1 cellular context compared by ENCODE assay signal in the genomic region with DNA sequence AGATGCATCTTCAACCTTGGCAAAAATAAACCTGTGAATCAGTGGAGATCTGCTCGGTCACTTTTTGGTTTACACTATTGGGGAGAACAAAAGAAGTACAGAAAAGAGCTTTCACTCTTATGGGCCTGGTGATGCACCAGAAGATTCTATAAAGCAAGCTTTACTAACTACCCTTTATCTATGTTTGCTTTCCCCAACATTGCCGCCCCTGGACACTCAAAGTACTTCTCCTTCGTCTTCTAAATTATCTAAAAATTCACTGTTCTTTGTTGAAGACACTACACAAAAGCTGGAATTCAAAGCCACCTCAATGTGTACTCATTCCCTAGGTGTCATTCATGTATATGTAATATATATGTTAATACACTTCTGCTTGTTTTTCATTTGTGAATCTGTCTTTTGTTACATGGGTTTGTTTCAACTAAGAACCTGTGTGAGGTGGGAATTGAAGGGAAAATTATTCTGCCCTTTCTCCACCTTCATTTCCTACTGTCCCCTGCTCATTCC.
TF ChIP-seq lines count a peak whose summit lies in the region.

No MANE protein-coding gene starts in this region.

TF ChIP-seq in H1, 55 proteins besides CTCF, POLR2A, EP300 and RAD21:
- TF ChIP-seq PHF8 (conservative IDR thresholded peaks at IDR 0.05; ENCODE audit: low read depth, low read length) (no peak), RBBP5 (IDR thresholded peaks at IDR 0.05; ENCODE audit: borderline replicate concordance, low read depth, low read length) (no peak), TAF7 (optimal IDR thresholded peaks at IDR 0.05; ENCODE audit: borderline replicate concordance, low read depth, low read length) (no peak), SP4 (IDR thresholded peaks at IDR 0.05; ENCODE audit: low read length) (no peak), SIX5 (IDR thresholded peaks at IDR 0.05; ENCODE audit: low read depth, low read length) (no peak), BCL11A (IDR thresholded peaks at IDR 0.05; ENCODE audit: low read depth in 2 of 2, low read length in 2 of 2) (no peak), EGR1 (IDR thresholded peaks at IDR 0.05; ENCODE audit: borderline replicate concordance, low read depth, low read length) (no peak), RFX5 (IDR thresholded peaks at IDR 0.05; ENCODE audit: borderline replicate concordance, low read depth, low read length) (no peak), ZNF274 (IDR thresholded peaks at IDR 0.05; ENCODE audit: borderline replicate concordance, extremely low read depth, low read length) (no peak), CBX5 (IDR thresholded peaks at IDR 0.05; ENCODE audit: low read depth, low read length) (no peak), BACH1 (IDR thresholded peaks at IDR 0.05; ENCODE audit: low read length) (no peak), HDAC6 (IDR thresholded peaks at IDR 0.05; ENCODE audit: low read depth, low read length) (no peak), TEAD4 (IDR thresholded peaks at IDR 0.05; ENCODE audit: low read depth, low read length) (no peak), POU5F1 (IDR thresholded peaks at IDR 0.05; ENCODE audit: low read depth, low read length) (no peak), NRF1 (IDR thresholded peaks at IDR 0.05; ENCODE audit: low read depth, low read length) (no peak), SP2 (IDR thresholded peaks at IDR 0.05; ENCODE audit: low read length) (no peak)
- TF ChIP-seq, protein P1, sequence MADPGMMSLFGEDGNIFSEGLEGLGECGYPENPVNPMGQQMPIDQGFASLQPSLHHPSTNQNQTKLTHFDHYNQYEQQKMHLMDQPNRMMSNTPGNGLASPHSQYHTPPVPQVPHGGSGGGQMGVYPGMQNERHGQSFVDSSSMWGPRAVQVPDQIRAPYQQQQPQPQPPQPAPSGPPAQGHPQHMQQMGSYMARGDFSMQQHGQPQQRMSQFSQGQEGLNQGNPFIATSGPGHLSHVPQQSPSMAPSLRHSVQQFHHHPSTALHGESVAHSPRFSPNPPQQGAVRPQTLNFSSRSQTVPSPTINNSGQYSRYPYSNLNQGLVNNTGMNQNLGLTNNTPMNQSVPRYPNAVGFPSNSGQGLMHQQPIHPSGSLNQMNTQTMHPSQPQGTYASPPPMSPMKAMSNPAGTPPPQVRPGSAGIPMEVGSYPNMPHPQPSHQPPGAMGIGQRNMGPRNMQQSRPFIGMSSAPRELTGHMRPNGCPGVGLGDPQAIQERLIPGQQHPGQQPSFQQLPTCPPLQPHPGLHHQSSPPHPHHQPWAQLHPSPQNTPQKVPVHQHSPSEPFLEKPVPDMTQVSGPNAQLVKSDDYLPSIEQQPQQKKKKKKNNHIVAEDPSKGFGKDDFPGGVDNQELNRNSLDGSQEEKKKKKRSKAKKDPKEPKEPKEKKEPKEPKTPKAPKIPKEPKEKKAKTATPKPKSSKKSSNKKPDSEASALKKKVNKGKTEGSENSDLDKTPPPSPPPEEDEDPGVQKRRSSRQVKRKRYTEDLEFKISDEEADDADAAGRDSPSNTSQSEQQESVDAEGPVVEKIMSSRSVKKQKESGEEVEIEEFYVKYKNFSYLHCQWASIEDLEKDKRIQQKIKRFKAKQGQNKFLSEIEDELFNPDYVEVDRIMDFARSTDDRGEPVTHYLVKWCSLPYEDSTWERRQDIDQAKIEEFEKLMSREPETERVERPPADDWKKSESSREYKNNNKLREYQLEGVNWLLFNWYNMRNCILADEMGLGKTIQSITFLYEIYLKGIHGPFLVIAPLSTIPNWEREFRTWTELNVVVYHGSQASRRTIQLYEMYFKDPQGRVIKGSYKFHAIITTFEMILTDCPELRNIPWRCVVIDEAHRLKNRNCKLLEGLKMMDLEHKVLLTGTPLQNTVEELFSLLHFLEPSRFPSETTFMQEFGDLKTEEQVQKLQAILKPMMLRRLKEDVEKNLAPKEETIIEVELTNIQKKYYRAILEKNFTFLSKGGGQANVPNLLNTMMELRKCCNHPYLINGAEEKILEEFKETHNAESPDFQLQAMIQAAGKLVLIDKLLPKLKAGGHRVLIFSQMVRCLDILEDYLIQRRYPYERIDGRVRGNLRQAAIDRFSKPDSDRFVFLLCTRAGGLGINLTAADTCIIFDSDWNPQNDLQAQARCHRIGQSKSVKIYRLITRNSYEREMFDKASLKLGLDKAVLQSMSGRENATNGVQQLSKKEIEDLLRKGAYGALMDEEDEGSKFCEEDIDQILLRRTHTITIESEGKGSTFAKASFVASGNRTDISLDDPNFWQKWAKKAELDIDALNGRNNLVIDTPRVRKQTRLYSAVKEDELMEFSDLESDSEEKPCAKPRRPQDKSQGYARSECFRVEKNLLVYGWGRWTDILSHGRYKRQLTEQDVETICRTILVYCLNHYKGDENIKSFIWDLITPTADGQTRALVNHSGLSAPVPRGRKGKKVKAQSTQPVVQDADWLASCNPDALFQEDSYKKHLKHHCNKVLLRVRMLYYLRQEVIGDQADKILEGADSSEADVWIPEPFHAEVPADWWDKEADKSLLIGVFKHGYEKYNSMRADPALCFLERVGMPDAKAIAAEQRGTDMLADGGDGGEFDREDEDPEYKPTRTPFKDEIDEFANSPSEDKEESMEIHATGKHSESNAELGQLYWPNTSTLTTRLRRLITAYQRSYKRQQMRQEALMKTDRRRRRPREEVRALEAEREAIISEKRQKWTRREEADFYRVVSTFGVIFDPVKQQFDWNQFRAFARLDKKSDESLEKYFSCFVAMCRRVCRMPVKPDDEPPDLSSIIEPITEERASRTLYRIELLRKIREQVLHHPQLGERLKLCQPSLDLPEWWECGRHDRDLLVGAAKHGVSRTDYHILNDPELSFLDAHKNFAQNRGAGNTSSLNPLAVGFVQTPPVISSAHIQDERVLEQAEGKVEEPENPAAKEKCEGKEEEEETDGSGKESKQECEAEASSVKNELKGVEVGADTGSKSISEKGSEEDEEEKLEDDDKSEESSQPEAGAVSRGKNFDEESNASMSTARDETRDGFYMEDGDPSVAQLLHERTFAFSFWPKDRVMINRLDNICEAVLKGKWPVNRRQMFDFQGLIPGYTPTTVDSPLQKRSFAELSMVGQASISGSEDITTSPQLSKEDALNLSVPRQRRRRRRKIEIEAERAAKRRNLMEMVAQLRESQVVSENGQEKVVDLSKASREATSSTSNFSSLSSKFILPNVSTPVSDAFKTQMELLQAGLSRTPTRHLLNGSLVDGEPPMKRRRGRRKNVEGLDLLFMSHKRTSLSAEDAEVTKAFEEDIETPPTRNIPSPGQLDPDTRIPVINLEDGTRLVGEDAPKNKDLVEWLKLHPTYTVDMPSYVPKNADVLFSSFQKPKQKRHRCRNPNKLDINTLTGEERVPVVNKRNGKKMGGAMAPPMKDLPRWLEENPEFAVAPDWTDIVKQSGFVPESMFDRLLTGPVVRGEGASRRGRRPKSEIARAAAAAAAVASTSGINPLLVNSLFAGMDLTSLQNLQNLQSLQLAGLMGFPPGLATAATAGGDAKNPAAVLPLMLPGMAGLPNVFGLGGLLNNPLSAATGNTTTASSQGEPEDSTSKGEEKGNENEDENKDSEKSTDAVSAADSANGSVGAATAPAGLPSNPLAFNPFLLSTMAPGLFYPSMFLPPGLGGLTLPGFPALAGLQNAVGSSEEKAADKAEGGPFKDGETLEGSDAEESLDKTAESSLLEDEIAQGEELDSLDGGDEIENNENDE (IDR thresholded peaks at IDR 0.05; ENCODE audit: insufficient replicate concordance, low read length) = no peak
